ENCODE assay signal across 8 cellular contexts in genomic region chr15:52783929-52784798, GRCh38. TPM values are rescaled to one million over a fixed set of nuclear protein-coding genes. Genes with fewer than 3 reads are reported as not detected.
A peak's percentile ranks its signal among the peaks of the same experiment; 100 is the strongest.
DNase-seq lines count a peak whose midpoint lies in the region; ATAC-seq, FAIRE-seq and TF ChIP-seq lines count a peak whose summit lies in the region.

No MANE protein-coding gene starts in this region.

- POLR2A ChIA-PET in A549 (lab: Yijun Ruan, JAX), result no interaction called here

- in situ Hi-C loops in HAP-1 (cut with MboI; ENCODE audit: low sequenced_read_pairs), result loop anchor here (10.0 to 25.0 kb wide), 2 partner anchors 278 to 411 kb away; no protein-coding TSS in a partner anchor

- TF ChIP-seq POLR2A in A549 (IDR thresholded peaks at IDR 0.05; ENCODE audit: low read length), result no peak

- peak; percentile 53 to 66; a peak in 4 of 5 replicates for TF ChIP-seq RAD21 in A549 (conservative IDR thresholded peaks at IDR 0.05 in 1 of 2, IDR thresholded peaks at IDR 0.05 in 1 of 2)

- no peak for FAIRE-seq in A549 (lab: Jason Lieb, UNC)

- H3K27me3 Mint-ChIP-seq in activated T-cell treated with anti-CD3 and anti-CD28 coated beads, Interleukin-2, amount 50 U/mL, for 72 hours (ENCODE audit: low read depth), result peaks cover 86% of the 10 kb centered on the region

- peaks cover 73% of the 10 kb centered on the region for H3K27me3 ChIP-seq in HAP-1 (ENCODE audit: low read depth)

- no peak for TF ChIP-seq EP300 in A549 (IDR thresholded peaks at IDR 0.05)

- peak overlapping the region; percentile 32 to 41 for H3K4me3 Mint-ChIP-seq in activated T-cell treated with anti-CD3 and anti-CD28 coated beads, Interleukin-2, amount 50 U/mL, for 72 hours

- H3K36me3 ChIP-seq in HAP-1 (replicated peaks), result no peaks in the 10 kb centered on the region

- H3K9me3 Mint-ChIP-seq in activated T-cell treated with anti-CD3 and anti-CD28 coated beads, Interleukin-2, amount 50 U/mL, for 72 hours, result no peaks in the 10 kb centered on the region

- H3K9me3 ChIP-seq in A549 (no peaks in the 10 kb centered on the region), HAP-1 (no peaks in the 10 kb centered on the region; the same call in 1 of the 2 replicates)

- peaks cover 34% of the 10 kb centered on the region for H3K4me1 Mint-ChIP-seq in activated T-cell treated with anti-CD3 and anti-CD28 coated beads, Interleukin-2, amount 50 U/mL, for 72 hours (ENCODE audit: low read depth)

- peak overlapping the region; percentile 14 for H3K4me2 ChIP-seq in A549

- ATAC-seq in A549 (peak; percentile 41 to 82; a peak in 5 of 6 replicates), sciatic nerve (no peak)
- ATAC-seq in activated T-cell treated with anti-CD3 and anti-CD28 coated beads, Interleukin-2, amount 50 U/mL, for 72 hours (replicated peaks in 1 of 2), result peak; percentile 29 to 67

- TF ChIP-seq CTCF in A549 (IDR thresholded peaks at IDR 0.05), result peak; percentile 64

- H3K27ac Mint-ChIP-seq in activated T-cell treated with anti-CD3 and anti-CD28 coated beads, Interleukin-2, amount 50 U/mL, for 72 hours, result no peak overlapping the region

- DNase-seq in A549 (ENCODE audit: low read depth in 1 of 2, low spot score in 1 of 2) (peak; percentile 40 to 56), HAP-1 (ENCODE audit: low spot score in 2 of 2) (peak; percentile 22 to 73), left kidney (ENCODE audit: low read depth, low spot score) (peak; percentile 72), sciatic nerve (ENCODE audit: low spot score) (no peak), foreskin melanocyte (no peak), hippocampal formation (lab: John Stamatoyannopoulos, UW) (no peak), DMS114 treated with DMSO at 0.1 percent for 48 hours (lab: John Stamatoyannopoulos, UW; ENCODE audit: unreplicated experiment) (no peak)
- peak; percentile 51 to 59 for DNase-seq in activated T-cell treated with anti-CD3 and anti-CD28 coated beads, Interleukin-2, amount 50 U/mL, for 72 hours

- H3K4me3 ChIP-seq in A549 (no peak overlapping the region), HAP-1 (no peak overlapping the region)

- CTCF ChIA-PET in A549 (lab: Yijun Ruan, JAX), result interaction anchor here (0.5 to 1.5 kb wide), 12 partner anchors 8 to 413 kb away, joined by 3 to 7 read pairs (median 4); no protein-coding TSS in a partner anchor

- 56% methylated on average over 42 of the region's 57 CpGs for WGBS in A549 (ENCODE audit: missing lambda C conversion rate)

- intact Hi-C loops in sciatic nerve (cut with DNase I), result no loop called here

- no peaks in the 10 kb centered on the region for H3K36me3 Mint-ChIP-seq in activated T-cell treated with anti-CD3 and anti-CD28 coated beads, Interleukin-2, amount 50 U/mL, for 72 hours (ENCODE audit: insufficient read depth in 2 of 2)

- H3K27ac ChIP-seq in A549, result no peak overlapping the region

- H3K4me1 ChIP-seq in A549, result peaks cover 10% of the 10 kb centered on the region; the same call in 2 of the 3 replicates
- H3K4me1 ChIP-seq in HAP-1, result no peaks in the 10 kb centered on the region

TF ChIP-seq in A549, 52 proteins besides CTCF, POLR2A, EP300 and RAD21:
- no peak for TF ChIP-seq FOXS1 (CRISPR knock-in tag; IDR thresholded peaks at IDR 0.05)
- peak; percentile 78 for TF ChIP-seq SMC3 (IDR thresholded peaks at IDR 0.05)
- no peak for TF ChIP-seq MAFK (IDR thresholded peaks at IDR 0.05; ENCODE audit: partially characterized antibody)
- TF ChIP-seq HDAC2 (IDR thresholded peaks at IDR 0.05), result no peak
- peak; percentile 56 for TF ChIP-seq MAX (IDR thresholded peaks at IDR 0.05)
- no peak for TF ChIP-seq CHD4 (IDR thresholded peaks at IDR 0.05; ENCODE audit: borderline replicate concordance)
- no peak for TF ChIP-seq NPAS2 (CRISPR knock-in tag; IDR thresholded peaks at IDR 0.05; ENCODE audit: borderline replicate concordance)
- no peak for TF ChIP-seq SREBF2 (IDR thresholded peaks at IDR 0.05)
- no peak for TF ChIP-seq ZC3H11A (IDR thresholded peaks at IDR 0.05)
- no peak for TF ChIP-seq TP53 (CRISPR knock-in tag; IDR thresholded peaks at IDR 0.05)
- TF ChIP-seq MAZ (IDR thresholded peaks at IDR 0.05; ENCODE audit: borderline replicate concordance, low read depth, low read length), result no peak
- TF ChIP-seq, protein P1, sequence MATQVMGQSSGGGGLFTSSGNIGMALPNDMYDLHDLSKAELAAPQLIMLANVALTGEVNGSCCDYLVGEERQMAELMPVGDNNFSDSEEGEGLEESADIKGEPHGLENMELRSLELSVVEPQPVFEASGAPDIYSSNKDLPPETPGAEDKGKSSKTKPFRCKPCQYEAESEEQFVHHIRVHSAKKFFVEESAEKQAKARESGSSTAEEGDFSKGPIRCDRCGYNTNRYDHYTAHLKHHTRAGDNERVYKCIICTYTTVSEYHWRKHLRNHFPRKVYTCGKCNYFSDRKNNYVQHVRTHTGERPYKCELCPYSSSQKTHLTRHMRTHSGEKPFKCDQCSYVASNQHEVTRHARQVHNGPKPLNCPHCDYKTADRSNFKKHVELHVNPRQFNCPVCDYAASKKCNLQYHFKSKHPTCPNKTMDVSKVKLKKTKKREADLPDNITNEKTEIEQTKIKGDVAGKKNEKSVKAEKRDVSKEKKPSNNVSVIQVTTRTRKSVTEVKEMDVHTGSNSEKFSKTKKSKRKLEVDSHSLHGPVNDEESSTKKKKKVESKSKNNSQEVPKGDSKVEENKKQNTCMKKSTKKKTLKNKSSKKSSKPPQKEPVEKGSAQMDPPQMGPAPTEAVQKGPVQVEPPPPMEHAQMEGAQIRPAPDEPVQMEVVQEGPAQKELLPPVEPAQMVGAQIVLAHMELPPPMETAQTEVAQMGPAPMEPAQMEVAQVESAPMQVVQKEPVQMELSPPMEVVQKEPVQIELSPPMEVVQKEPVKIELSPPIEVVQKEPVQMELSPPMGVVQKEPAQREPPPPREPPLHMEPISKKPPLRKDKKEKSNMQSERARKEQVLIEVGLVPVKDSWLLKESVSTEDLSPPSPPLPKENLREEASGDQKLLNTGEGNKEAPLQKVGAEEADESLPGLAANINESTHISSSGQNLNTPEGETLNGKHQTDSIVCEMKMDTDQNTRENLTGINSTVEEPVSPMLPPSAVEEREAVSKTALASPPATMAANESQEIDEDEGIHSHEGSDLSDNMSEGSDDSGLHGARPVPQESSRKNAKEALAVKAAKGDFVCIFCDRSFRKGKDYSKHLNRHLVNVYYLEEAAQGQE (IDR thresholded peaks at IDR 0.05), result no peak
- TF ChIP-seq FOSL2 (IDR thresholded peaks at IDR 0.05), result no peak
- TF ChIP-seq FOSL2 (CRISPR knock-in tag; IDR thresholded peaks at IDR 0.05), result no peak
- TF ChIP-seq, protein P2, sequence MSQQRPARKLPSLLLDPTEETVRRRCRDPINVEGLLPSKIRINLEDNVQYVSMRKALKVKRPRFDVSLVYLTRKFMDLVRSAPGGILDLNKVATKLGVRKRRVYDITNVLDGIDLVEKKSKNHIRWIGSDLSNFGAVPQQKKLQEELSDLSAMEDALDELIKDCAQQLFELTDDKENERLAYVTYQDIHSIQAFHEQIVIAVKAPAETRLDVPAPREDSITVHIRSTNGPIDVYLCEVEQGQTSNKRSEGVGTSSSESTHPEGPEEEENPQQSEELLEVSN (IDR thresholded peaks at IDR 0.05; ENCODE audit: borderline replicate concordance, low read depth), result peak; percentile 67; the same call in 1 of the 2 replicates
- TF ChIP-seq HOXA7 (CRISPR knock-in tag; IDR thresholded peaks at IDR 0.05), result no peak

RNA-seq across cellular contexts. Expression of gene ONECUT1, which starts 6.0 kb away (rescaled TPM):
- 0.05 and 0.25 TPM in 2 replicates for polyA plus RNA-seq in A549 (2011; rRNA removed)
- 0.05 and 0.11 TPM in 2 replicates for polyA plus RNA-seq in A549 (2012; cell fraction: cytosol; rRNA removed)
- 0.07 and 0.09 TPM in 2 replicates for polyA plus RNA-seq in A549 (2012; cell fraction: nucleus; rRNA removed)
- 0.36 to 0.42 TPM (median 0.37 TPM) in 3 replicates for polyA plus RNA-seq in A549 (2017; fragmentation: RNase III; extraction: RNeasy Plus Mini Kit Qiagen cat#74134 plus additional on column Dnase treatment)
- polyA minus RNA-seq in A549 (2011; rRNA and poly(A)+ RNA removed), result 0.68 and 0.74 TPM in 2 replicates
- total RNA-seq in activated T-cell treated with anti-CD3 and anti-CD28 coated beads, Interleukin-2, amount 50 U/mL, for 72 hours, result not detected
- not detected for total RNA-seq in sciatic nerve

Comparison
In these comparisons a context has a peak if more than half of its experiments do, and no peak if none do; other contexts are left out.
1. DNase-seq: peak in A549 (2 of 2), HAP-1 (2 of 2), activated T-cell treated with anti-CD3 and anti-CD28 coated beads, Interleukin-2, amount 50 U/mL, for 72 hours (2 of 2) and left kidney (single experiment); none in sciatic nerve (single experiment), foreskin melanocyte (single experiment), hippocampal formation (0 of 2) and DMS114 treated with DMSO at 0.1 percent for 48 hours (single experiment).